23 cellular contexts compared by ENCODE assay signal in genomic region chr4:75484195-75484594, GRCh38. TPM values are rescaled to one million over a fixed set of nuclear protein-coding genes. Genes with fewer than 3 reads are reported as not detected.
DNase-seq lines count a peak whose midpoint lies in the region; ATAC-seq and TF ChIP-seq lines count a peak whose summit lies in the region.
"Had no signal": no experiment of that assay in that cellular context is flagged by ENCODE, and none has a peak within 500 bp of the region (broad histone marks: within the 10 kb centered on the region; RNA-seq: fewer than 3 reads in every experiment).

No MANE protein-coding gene starts in this region.

- H3K4me1 ChIP-seq in testis: no peaks in the 10 kb centered on the region
- H3K4me1 ChIP-seq: Caco-2 had no signal

- no peak overlapping the region for H3K27ac ChIP-seq in testis
- H3K27ac ChIP-seq: C4-2B, RWPE1 had no signal

- H3K36me3 ChIP-seq in testis (ENCODE audit: low read depth, missing control alignments): no peaks in the 10 kb centered on the region

- no peaks in the 10 kb centered on the region for H3K27me3 ChIP-seq in testis

- H3K9me3 ChIP-seq in testis: no peaks in the 10 kb centered on the region
- H3K9me3 ChIP-seq: Caco-2 had no signal

- no peak for TF ChIP-seq POLR2A in testis (IDR thresholded peaks at IDR 0.05)

- TF ChIP-seq CTCF in testis (IDR thresholded peaks at IDR 0.05): no peak

- 59 to 65% methylated on average over 4 of the region's 4 CpGs for WGBS in testis, 2 donors

- no peak for ATAC-seq in HG03354 (IDR thresholded peaks at IDR 0.05; ENCODE audit: poor library complexity, severe bottlenecking, unreplicated experiment)
- ATAC-seq in GM18868 (IDR thresholded peaks at IDR 0.05; ENCODE audit: unreplicated experiment): no peak
- ATAC-seq: CD8-positive, alpha-beta T cell; GM12878; Panc1 had no signal

- peak; percentile 47 to 92 for DNase-seq in NCI-H446 (lab: John Stamatoyannopoulos, UW)
- peak; percentile 17 for DNase-seq in astrocyte of the hippocampus (ENCODE audit: low read depth, low spot score)
- DNase-seq in midbrain (lab: John Stamatoyannopoulos, UW): peak; percentile 5
- peak; percentile 27 for DNase-seq in testis
- no peak for DNase-seq in NCI-H1930 (lab: John Stamatoyannopoulos, UW)
- DNase-seq: Caco-2; CD8-positive, alpha-beta T cell; GDM1; H9; KBM-7; MV-4-11; NCI-H1105 treated with DMSO at 0.1 percent for 48 hours; NCI-H146; NCI-H2029; NCI-H510A; NCI-H69; SHP77 treated with DMSO at 0.1 percent for 48 hours had no signal

- no peak overlapping the region for H3K4me3 ChIP-seq in testis
- H3K4me3 ChIP-seq: GM12878 had no signal

- intact Hi-C loops in testis (cut with DNase I; ENCODE audit: low total_unique reads): no loop called here

RNA-seq across cellular contexts. Expression of gene RCHY1, which starts 30.0 kb away (rescaled TPM):
- 10 to 100 TPM; 35.5 to 44.5 TPM for total RNA-seq in testis
- polyA plus RNA-seq in testis (ENCODE audit: insufficient read depth, low read depth, low replicate concordance): 49.5 TPM

RNA-seq across cellular contexts. Expression of gene THAP6, which starts 30.1 kb away (rescaled TPM):
- 10 to 100 TPM; 30.2 to 44.0 TPM for total RNA-seq in testis
- polyA plus RNA-seq in testis (ENCODE audit: insufficient read depth, low read depth, low replicate concordance): 35.1 TPM

Comparison
In these comparisons a context has a peak if more than half of its experiments do, and no peak if none do; other contexts are left out.
1. DNase-seq: peak in NCI-H446 (2 of 2), astrocyte of the hippocampus (single experiment), midbrain (single experiment) and testis (single experiment); none in NCI-H1930 (0 of 2).